In the genomic region with DNA sequence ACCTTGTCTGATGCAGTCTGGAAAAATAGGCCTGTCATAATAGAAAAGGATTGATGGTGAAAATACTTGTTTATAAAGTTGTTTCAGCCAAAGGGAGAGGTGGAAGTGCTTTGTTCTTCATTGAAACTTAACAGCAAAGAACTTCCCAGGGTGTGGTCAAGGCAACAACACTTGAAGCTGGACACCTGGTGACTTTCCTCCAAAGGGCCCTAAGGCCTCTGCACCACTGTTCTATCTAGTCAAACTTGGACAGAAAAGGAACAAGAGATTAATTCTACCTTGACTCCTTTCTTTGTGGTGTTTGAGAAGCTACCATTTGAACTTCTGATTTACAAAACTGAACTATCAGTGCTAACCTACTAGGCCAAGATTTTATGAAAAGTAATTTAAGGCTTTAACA, we compare ENCODE assay signal across 1 cellular context.
TF ChIP-seq lines count a peak whose summit lies in the region.

No MANE protein-coding gene starts in this region.

TF ChIP-seq in GM23338, 12 proteins besides CTCF, POLR2A, EP300 and RAD21 (continued from another document):
- TF ChIP-seq, protein P1, sequence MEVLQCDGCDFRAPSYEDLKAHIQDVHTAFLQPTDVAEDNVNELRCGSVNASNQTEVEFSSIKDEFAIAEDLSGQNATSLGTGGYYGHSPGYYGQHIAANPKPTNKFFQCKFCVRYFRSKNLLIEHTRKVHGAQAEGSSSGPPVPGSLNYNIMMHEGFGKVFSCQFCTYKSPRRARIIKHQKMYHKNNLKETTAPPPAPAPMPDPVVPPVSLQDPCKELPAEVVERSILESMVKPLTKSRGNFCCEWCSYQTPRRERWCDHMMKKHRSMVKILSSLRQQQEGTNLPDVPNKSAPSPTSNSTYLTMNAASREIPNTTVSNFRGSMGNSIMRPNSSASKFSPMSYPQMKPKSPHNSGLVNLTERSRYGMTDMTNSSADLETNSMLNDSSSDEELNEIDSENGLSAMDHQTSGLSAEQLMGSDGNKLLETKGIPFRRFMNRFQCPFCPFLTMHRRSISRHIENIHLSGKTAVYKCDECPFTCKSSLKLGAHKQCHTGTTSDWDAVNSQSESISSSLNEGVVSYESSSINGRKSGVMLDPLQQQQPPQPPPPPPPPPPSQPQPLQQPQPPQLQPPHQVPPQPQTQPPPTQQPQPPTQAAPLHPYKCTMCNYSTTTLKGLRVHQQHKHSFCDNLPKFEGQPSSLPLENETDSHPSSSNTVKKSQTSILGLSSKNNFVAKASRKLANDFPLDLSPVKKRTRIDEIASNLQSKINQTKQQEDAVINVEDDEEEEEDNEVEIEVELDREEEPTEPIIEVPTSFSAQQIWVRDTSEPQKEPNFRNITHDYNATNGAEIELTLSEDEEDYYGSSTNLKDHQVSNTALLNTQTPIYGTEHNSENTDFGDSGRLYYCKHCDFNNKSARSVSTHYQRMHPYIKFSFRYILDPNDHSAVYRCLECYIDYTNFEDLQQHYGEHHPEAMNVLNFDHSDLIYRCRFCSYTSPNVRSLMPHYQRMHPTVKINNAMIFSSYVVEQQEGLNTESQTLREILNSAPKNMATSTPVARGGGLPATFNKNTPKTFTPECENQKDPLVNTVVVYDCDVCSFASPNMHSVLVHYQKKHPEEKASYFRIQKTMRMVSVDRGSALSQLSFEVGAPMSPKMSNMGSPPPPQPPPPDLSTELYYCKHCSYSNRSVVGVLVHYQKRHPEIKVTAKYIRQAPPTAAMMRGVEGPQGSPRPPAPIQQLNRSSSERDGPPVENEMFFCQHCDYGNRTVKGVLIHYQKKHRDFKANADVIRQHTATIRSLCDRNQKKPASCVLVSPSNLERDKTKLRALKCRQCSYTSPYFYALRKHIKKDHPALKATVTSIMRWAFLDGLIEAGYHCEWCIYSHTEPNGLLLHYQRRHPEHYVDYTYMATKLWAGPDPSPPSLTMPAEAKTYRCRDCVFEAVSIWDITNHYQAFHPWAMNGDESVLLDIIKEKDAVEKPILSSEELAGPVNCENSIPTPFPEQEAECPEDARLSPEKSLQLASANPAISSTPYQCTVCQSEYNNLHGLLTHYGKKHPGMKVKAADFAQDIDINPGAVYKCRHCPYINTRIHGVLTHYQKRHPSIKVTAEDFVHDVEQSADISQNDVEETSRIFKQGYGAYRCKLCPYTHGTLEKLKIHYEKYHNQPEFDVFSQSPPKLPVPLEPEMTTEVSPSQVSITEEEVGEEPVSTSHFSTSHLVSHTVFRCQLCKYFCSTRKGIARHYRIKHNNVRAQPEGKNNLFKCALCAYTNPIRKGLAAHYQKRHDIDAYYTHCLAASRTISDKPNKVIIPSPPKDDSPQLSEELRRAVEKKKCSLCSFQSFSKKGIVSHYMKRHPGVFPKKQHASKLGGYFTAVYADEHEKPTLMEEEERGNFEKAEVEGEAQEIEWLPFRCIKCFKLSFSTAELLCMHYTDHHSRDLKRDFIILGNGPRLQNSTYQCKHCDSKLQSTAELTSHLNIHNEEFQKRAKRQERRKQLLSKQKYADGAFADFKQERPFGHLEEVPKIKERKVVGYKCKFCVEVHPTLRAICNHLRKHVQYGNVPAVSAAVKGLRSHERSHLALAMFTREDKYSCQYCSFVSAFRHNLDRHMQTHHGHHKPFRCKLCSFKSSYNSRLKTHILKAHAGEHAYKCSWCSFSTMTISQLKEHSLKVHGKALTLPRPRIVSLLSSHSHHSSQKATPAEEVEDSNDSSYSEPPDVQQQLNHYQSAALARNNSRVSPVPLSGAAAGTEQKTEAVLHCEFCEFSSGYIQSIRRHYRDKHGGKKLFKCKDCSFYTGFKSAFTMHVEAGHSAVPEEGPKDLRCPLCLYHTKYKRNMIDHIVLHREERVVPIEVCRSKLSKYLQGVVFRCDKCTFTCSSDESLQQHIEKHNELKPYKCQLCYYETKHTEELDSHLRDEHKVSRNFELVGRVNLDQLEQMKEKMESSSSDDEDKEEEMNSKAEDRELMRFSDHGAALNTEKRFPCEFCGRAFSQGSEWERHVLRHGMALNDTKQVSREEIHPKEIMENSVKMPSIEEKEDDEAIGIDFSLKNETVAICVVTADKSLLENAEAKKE (CRISPR knock-in tag; IDR thresholded peaks at IDR 0.05), result no peak
- TF ChIP-seq, protein P2, sequence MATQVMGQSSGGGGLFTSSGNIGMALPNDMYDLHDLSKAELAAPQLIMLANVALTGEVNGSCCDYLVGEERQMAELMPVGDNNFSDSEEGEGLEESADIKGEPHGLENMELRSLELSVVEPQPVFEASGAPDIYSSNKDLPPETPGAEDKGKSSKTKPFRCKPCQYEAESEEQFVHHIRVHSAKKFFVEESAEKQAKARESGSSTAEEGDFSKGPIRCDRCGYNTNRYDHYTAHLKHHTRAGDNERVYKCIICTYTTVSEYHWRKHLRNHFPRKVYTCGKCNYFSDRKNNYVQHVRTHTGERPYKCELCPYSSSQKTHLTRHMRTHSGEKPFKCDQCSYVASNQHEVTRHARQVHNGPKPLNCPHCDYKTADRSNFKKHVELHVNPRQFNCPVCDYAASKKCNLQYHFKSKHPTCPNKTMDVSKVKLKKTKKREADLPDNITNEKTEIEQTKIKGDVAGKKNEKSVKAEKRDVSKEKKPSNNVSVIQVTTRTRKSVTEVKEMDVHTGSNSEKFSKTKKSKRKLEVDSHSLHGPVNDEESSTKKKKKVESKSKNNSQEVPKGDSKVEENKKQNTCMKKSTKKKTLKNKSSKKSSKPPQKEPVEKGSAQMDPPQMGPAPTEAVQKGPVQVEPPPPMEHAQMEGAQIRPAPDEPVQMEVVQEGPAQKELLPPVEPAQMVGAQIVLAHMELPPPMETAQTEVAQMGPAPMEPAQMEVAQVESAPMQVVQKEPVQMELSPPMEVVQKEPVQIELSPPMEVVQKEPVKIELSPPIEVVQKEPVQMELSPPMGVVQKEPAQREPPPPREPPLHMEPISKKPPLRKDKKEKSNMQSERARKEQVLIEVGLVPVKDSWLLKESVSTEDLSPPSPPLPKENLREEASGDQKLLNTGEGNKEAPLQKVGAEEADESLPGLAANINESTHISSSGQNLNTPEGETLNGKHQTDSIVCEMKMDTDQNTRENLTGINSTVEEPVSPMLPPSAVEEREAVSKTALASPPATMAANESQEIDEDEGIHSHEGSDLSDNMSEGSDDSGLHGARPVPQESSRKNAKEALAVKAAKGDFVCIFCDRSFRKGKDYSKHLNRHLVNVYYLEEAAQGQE (IDR thresholded peaks at IDR 0.05; ENCODE audit: unreplicated experiment), result no peak
- TF ChIP-seq, protein P3, sequence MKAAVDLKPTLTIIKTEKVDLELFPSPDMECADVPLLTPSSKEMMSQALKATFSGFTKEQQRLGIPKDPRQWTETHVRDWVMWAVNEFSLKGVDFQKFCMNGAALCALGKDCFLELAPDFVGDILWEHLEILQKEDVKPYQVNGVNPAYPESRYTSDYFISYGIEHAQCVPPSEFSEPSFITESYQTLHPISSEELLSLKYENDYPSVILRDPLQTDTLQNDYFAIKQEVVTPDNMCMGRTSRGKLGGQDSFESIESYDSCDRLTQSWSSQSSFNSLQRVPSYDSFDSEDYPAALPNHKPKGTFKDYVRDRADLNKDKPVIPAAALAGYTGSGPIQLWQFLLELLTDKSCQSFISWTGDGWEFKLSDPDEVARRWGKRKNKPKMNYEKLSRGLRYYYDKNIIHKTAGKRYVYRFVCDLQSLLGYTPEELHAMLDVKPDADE (IDR thresholded peaks at IDR 0.05), result no peak
